26 cellular contexts compared by ENCODE assay signal in genomic region chr5:78260771-78261170, GRCh38.
"Had no signal": no experiment of that assay in that cellular context is flagged by ENCODE, and none has a peak within 500 bp of the region (broad histone marks: within the 10 kb centered on the region; RNA-seq: fewer than 3 reads in every experiment).

No MANE protein-coding gene starts in this region.

- H3K4me1 Mint-ChIP-seq: nephron had no signal

- H3K27ac ChIP-seq: colonic mucosa, neutrophil, right lobe of liver, skin epidermis, thoracic aorta, WERI-Rb-1 had no signal

- H3K36me3 ChIP-seq: colonic mucosa, thoracic aorta had no signal

- H3K9me3 Mint-ChIP-seq: activated CD4-positive, alpha-beta memory T cell treated with anti-CD3 and anti-CD28 coated beads for 36 hours; activated CD4-positive, alpha-beta T cell treated with anti-CD3 and anti-CD28 coated beads, Interleukin-2, amount 10 ng/mL, durations not matched to agents 24 days and 14 days had no signal

- H3K27me3 Mint-ChIP-seq: activated CD4-positive, alpha-beta memory T cell treated with anti-CD3 and anti-CD28 coated beads for 36 hours; activated CD4-positive, alpha-beta T cell treated with anti-CD3 and anti-CD28 coated beads, Interleukin-2, amount 10 ng/mL, durations not matched to agents 24 days and 14 days; activated T-cell treated with anti-CD3 and anti-CD28 coated beads, Interleukin-2, amount 50 U/mL, for 24 hours; T-helper 17 cell had no signal

- H3K4me3 Mint-ChIP-seq: activated CD4-positive, alpha-beta memory T cell treated with anti-CD3 and anti-CD28 coated beads for 36 hours; activated CD4-positive, alpha-beta T cell treated with anti-CD3 and anti-CD28 coated beads, Interleukin-2, amount 10 ng/mL, durations not matched to agents 24 days and 14 days; activated T-cell treated with anti-CD3 and anti-CD28 coated beads, Interleukin-2, amount 50 U/mL, for 24 hours; nephron; T-helper 17 cell had no signal

- H3K9me3 ChIP-seq: colonic mucosa, mucosa of descending colon, neutrophil, right lobe of liver, thoracic aorta had no signal

- H3K27ac Mint-ChIP-seq: activated CD4-positive, alpha-beta memory T cell treated with anti-CD3 and anti-CD28 coated beads for 36 hours; activated CD4-positive, alpha-beta T cell treated with anti-CD3 and anti-CD28 coated beads, Interleukin-2, amount 10 ng/mL, durations not matched to agents 24 days and 14 days; activated T-cell treated with anti-CD3 and anti-CD28 coated beads, Interleukin-2, amount 50 U/mL, for 24 hours; nephron; T-helper 17 cell had no signal

- DNase-seq: activated CD4-positive, alpha-beta memory T cell treated with anti-CD3 and anti-CD28 coated beads for 36 hours; activated CD4-positive, alpha-beta T cell treated with anti-CD3 and anti-CD28 coated beads, Interleukin-2, amount 10 ng/mL, durations not matched to agents 24 days and 14 days; activated CD8-positive, alpha-beta memory T cell treated with anti-CD3 and anti-CD28 coated beads, Interleukin-2, amount 50 U/mL, for 4 hours; activated gamma-delta T cell; activated naive CD4-positive, alpha-beta T cell treated with anti-CD3 and anti-CD28 coated beads, Interleukin-2, amount 50 U/mL, for 16 hours; activated T-cell treated with anti-CD3 and anti-CD28 coated beads, Interleukin-2, amount 50 U/mL, for 24 hours; amygdala; colonic mucosa; effector CD8-positive, alpha-beta T cell; erythroblast; head of caudate nucleus; hippocampal formation; mucosa of descending colon; right lobe of liver; stimulated activated CD4-positive, alpha-beta T cell treated with anti-CD3 and anti-CD28 coated beads, Interleukin-12 subunit alpha, Interleukin-12 subunit beta, amount 100 ng/mL, for 4 hours; stimulated activated CD4-positive, alpha-beta T cell treated with anti-CD3 and anti-CD28 coated beads, Interleukin-4, amount 100 ng/mL, for 1 hour; stimulated activated naive CD8-positive, alpha-beta T cell treated with anti-CD3 and anti-CD28 coated beads, Interleukin-15, Interleukin-2, amounts not matched to agents 100 U/mL and 50 U/mL, for 24 hours; T-helper 17 cell; T1000; WERI-Rb-1 had no signal

- H3K4me1 ChIP-seq: colonic mucosa, right lobe of liver had no signal

- H3K4me3 ChIP-seq: colonic mucosa, mucosa of descending colon, right lobe of liver, skin epidermis, thoracic aorta had no signal

- H3K27me3 ChIP-seq: colonic mucosa, neutrophil, right lobe of liver had no signal

- FAIRE-seq: endometrium, urothelium cell line had no signal
